Comparison of ENCODE assay signal across 21 cellular contexts in the genomic region with DNA sequence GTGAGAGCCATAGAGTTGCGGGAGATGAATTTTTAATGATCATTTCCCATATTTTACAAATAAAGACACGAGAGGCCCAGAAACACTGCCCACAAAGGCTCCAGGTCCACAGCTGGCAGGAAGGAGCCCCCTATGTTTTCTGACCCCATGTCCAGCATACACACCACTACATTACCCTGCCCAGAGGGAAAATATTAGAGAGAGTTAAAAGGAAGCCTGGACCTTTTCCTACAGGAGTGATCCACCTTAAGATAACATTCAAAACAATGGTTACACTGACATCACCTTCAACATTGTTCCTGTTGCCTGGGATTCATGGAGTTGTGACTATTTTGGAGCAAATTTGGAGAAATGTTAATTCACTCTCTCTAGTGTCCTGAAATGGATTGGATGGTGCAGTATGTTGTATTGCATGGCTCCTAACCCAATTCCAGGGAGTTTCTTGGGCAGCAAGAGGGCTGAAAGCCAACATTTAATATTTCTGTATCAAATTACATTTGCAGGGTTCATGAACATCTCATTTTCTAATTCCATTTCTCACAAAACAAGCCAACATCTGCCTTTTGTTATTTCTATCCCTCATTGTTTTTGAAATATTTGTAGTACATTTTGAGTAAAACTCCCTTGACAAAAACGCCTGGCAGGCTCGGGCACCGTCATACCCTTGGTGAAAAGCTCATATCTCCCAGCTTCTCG.
"Had no signal": no experiment of that assay in that cellular context is flagged by ENCODE, and none has a peak within 500 bp of the region (broad histone marks: within the 10 kb centered on the region; RNA-seq: fewer than 3 reads in every experiment).

No MANE protein-coding gene starts in this region.

- H3K4me1 ChIP-seq: gastroesophageal sphincter, stomach had no signal

- H3K27ac ChIP-seq: epithelial cell of prostate, gastroesophageal sphincter, stomach, testis, upper lobe of left lung, WERI-Rb-1 had no signal

- H3K9me3 ChIP-seq: adrenal gland, breast epithelium, gastroesophageal sphincter, stomach, testis, upper lobe of left lung had no signal

- FAIRE-seq: astrocyte had no signal

- DNase-seq: activated CD4-positive, alpha-beta T cell treated with anti-CD3 and anti-CD28 coated beads for 1 hour; activated CD8-positive, alpha-beta memory T cell treated with anti-CD3 and anti-CD28 coated beads for 24 hours; activated CD8-positive, alpha-beta memory T cell treated with anti-CD3 and anti-CD28 coated beads, Interleukin-2, amount 50 U/mL, for 48 hours; activated gamma-delta T cell; adrenal gland; cerebellar nuclear complex; cortex of kidney; effector memory CD4-positive, alpha-beta T cell; hippocampal formation; islet precursor cell; stimulated activated CD4-positive, alpha-beta T cell treated with anti-CD3 and anti-CD28 coated beads, Interleukin-4, amount 100 ng/mL, for 24 hours; stomach; SW 1271; testis; upper lobe of left lung; WERI-Rb-1 had no signal

- H3K36me3 ChIP-seq: adrenal gland, breast epithelium, gastroesophageal sphincter, stomach, upper lobe of left lung, WERI-Rb-1 had no signal

- H3K27me3 ChIP-seq: adrenal gland, breast epithelium, gastroesophageal sphincter, stomach, testis, upper lobe of left lung had no signal

- H3K4me3 ChIP-seq: adrenal gland, breast epithelium, gastroesophageal sphincter, lung, stomach, testis, upper lobe of left lung had no signal
